8 cellular contexts compared by ENCODE assay signal in genomic region chr2:21856638-21857037, GRCh38.
"Had no signal": no experiment of that assay in that cellular context is flagged by ENCODE, and none has a peak within 500 bp of the region (broad histone marks: within the 10 kb centered on the region; RNA-seq: fewer than 3 reads in every experiment).

No MANE protein-coding gene starts in this region.

- H2AFZ ChIP-seq: GM23248 had no signal

- H3K4me3 Mint-ChIP-seq: HFFc6 had no signal

- H3K9ac ChIP-seq: GM23248 had no signal

- H3K27ac Mint-ChIP-seq: HFFc6 had no signal

- FAIRE-seq: K562 had no signal

- H3K4me3 ChIP-seq: GM23248, HAP-1, K562 had no signal

- H3K36me3 ChIP-seq: HAP-1 had no signal

- DNase-seq: GM23248, H7, HFFc6, IMR-90, KG1 had no signal

- ATAC-seq: HCT116, K562 had no signal

- H3K27ac ChIP-seq: GM23248 had no signal

- H3K4me1 ChIP-seq: HAP-1 had no signal

- H3K9me3 ChIP-seq: HAP-1 had no signal
